In the genomic region with DNA sequence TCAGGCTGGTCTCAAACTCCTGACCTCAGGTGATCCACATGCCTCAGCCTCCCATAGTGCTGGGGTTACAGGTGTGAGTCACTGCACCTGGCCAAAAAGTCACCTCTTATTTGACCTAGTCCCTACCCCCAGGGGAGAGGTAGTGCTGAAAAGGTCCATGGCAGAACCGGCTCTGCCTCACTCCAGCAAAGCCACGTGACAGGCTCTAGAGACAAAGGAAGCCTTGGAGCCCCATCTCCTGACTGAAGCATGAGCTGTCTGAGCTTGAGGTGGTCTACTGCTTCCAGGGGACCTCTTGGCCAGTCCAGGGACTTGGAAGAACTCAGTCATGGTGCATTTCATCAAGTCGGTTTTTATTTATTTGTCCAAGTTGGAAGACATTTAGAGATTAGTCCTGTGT, we compare ENCODE assay signal across 8 cellular contexts.
"Had no signal": no experiment of that assay in that cellular context is flagged by ENCODE, and none has a peak within 500 bp of the region (broad histone marks: within the 10 kb centered on the region; RNA-seq: fewer than 3 reads in every experiment).

No MANE protein-coding gene starts in this region.

- ATAC-seq: GM23338, HCT116, HepG2 had no signal

- H3K27me3 Mint-ChIP-seq: IgD-negative memory B cell had no signal

- DNase-seq: HFFc6, KBM-7 had no signal

- H3K4me3 Mint-ChIP-seq: GM23338, HFFc6, IgD-negative memory B cell had no signal

- H3K4me1 Mint-ChIP-seq: GM23338, IgD-negative memory B cell had no signal

- H3K4me2 ChIP-seq: GM23338 had no signal

- H3K27ac ChIP-seq: HL-60 had no signal

- H3K27ac Mint-ChIP-seq: GM23338, HFFc6, IgD-negative memory B cell had no signal

- H3K36me3 Mint-ChIP-seq: IgD-negative memory B cell had no signal

- H3K9me3 ChIP-seq: HAP-1 had no signal

- H3K4me1 ChIP-seq: HAP-1 had no signal

- H2AFZ ChIP-seq: GM23338 had no signal

- H3K9me3 Mint-ChIP-seq: GM23338, HFFc6 had no signal
